13 cellular contexts compared by ENCODE assay signal in the genomic region with DNA sequence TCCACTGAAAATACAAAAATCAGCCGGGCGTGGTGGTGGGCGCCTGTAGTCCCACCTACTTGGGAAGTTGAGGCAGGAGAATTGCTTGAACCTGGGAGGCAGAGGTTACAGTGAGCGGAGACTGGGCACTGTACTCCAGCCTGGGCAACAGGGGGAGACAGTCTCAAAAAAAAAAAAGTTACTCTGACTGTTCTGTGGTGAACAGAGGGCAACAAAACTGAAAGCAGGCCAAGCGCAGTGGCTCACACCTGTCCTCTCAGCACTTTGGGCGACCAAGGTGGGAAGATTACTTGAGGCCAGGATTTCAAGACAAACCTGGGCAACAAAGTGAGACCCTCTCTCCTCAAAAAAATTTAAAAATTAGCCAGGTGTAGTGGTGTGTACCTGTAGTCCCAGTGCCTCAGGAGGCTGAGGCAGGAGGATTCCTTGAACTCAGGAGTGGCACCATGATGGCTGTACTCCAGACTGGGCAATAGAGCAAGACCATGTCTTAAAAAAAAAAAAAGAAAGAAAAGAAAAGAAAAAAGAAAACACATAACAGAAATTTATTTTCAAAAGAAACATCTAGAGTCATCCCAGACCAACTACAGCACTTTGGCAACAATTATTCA. TPM values are rescaled to one million over a fixed set of nuclear protein-coding genes. Genes with fewer than 3 reads are reported as not detected.
A peak's percentile ranks its signal among the peaks of the same experiment; 100 is the strongest.
DNase-seq lines count a peak whose midpoint lies in the region; ATAC-seq and TF ChIP-seq lines count a peak whose summit lies in the region.
"Had no signal": no experiment of that assay in that cellular context is flagged by ENCODE, and none has a peak within 500 bp of the region (broad histone marks: within the 10 kb centered on the region; RNA-seq: fewer than 3 reads in every experiment).

No MANE protein-coding gene starts in this region.

- H3K9me3 Mint-ChIP-seq in activated CD4-positive, alpha-beta T cell treated with anti-CD3 and anti-CD28 coated beads for 36 hours (ENCODE audit: low read depth): no peaks in the 10 kb centered on the region
- no peaks in the 10 kb centered on the region for H3K9me3 Mint-ChIP-seq in activated CD4-positive, alpha-beta T cell treated with anti-CD3 and anti-CD28 coated beads, Interleukin-2, amount 10 ng/mL, durations not matched to agents 7 days and 5 days
- H3K9me3 Mint-ChIP-seq in nephron: no peaks in the 10 kb centered on the region
- H3K9me3 Mint-ChIP-seq: stimulated activated memory B cell treated with anti-CD40 and anti-IgM and Interleukin-4, amounts not matched to agents 10 μg/mL and 1 μg/mL and 100 μg/mL, for 72 hours had no signal

- TF ChIP-seq CTCF in astrocyte of the spinal cord (IDR thresholded peaks at IDR 0.05; ENCODE audit: low read depth, low read length): peak; percentile 15
- TF ChIP-seq CTCF in nephron (IDR thresholded peaks at IDR 0.05; ENCODE audit: unreplicated experiment in 3 of 3): no peak

- intact Hi-C loops in activated CD4-positive, alpha-beta T cell treated with anti-CD3 and anti-CD28 coated beads for 36 hours (cut with DNase I, micrococcal nuclease): no loop called here

- no peak overlapping the region for H3K4me3 Mint-ChIP-seq in activated CD4-positive, alpha-beta T cell treated with anti-CD3 and anti-CD28 coated beads for 36 hours
- H3K4me3 Mint-ChIP-seq in activated CD4-positive, alpha-beta T cell treated with anti-CD3 and anti-CD28 coated beads, Interleukin-2, amount 10 ng/mL, durations not matched to agents 7 days and 5 days: no peak overlapping the region
- H3K4me3 Mint-ChIP-seq in nephron: no peak overlapping the region
- H3K4me3 Mint-ChIP-seq: stimulated activated memory B cell treated with anti-CD40 and anti-IgM and Interleukin-4, amounts not matched to agents 10 μg/mL and 1 μg/mL and 100 μg/mL, for 72 hours had no signal

- in situ Hi-C loops in astrocyte of the spinal cord (cut with HindIII; ENCODE audit: low sequenced_read_pairs): no loop called here

- DNase-seq in activated CD4-positive, alpha-beta T cell treated with anti-CD3 and anti-CD28 coated beads for 36 hours: peak; percentile 8
- DNase-seq in activated CD4-positive, alpha-beta T cell treated with anti-CD3 and anti-CD28 coated beads, Interleukin-2, amount 10 ng/mL, durations not matched to agents 7 days and 5 days: no peak
- no peak for DNase-seq in astrocyte of the spinal cord (ENCODE audit: low read depth, low spot score)
- DNase-seq in NCI-H1930 (lab: John Stamatoyannopoulos, UW): no peak
- DNase-seq in NCI-H748 treated with DMSO at 0.1 percent for 48 hours (lab: John Stamatoyannopoulos, UW): no peak
- DNase-seq: GM23248, kidney, NCI-H1048, NCI-H774 had no signal

- no peak for TF ChIP-seq EP300 in Ishikawa (IDR thresholded peaks at IDR 0.05; ENCODE audit: borderline replicate concordance)

- peak; percentile 3; the same call in 1 of the 2 replicates for TF ChIP-seq RAD21 in Ishikawa (IDR thresholded peaks at IDR 0.05; ENCODE audit: low read depth)

- no peak overlapping the region for H3K27ac Mint-ChIP-seq in activated CD4-positive, alpha-beta T cell treated with anti-CD3 and anti-CD28 coated beads for 36 hours
- H3K27ac Mint-ChIP-seq in activated CD4-positive, alpha-beta T cell treated with anti-CD3 and anti-CD28 coated beads, Interleukin-2, amount 10 ng/mL, durations not matched to agents 7 days and 5 days: no peak overlapping the region
- H3K27ac Mint-ChIP-seq in nephron: peak overlapping the region in 2 of 3 experiments; percentile 75 to 91
- H3K27ac Mint-ChIP-seq: stimulated activated memory B cell treated with anti-CD40 and anti-IgM and Interleukin-4, amounts not matched to agents 10 μg/mL and 1 μg/mL and 100 μg/mL, for 72 hours had no signal

- H3K36me3 Mint-ChIP-seq in activated CD4-positive, alpha-beta T cell treated with anti-CD3 and anti-CD28 coated beads for 36 hours (ENCODE audit: low read depth): no peaks in the 10 kb centered on the region
- peaks cover 2% of the 10 kb centered on the region for H3K36me3 Mint-ChIP-seq in activated CD4-positive, alpha-beta T cell treated with anti-CD3 and anti-CD28 coated beads, Interleukin-2, amount 10 ng/mL, durations not matched to agents 7 days and 5 days (ENCODE audit: low read depth)
- H3K36me3 Mint-ChIP-seq in nephron (ENCODE audit: low read depth): no peaks in the 10 kb centered on the region
- H3K36me3 Mint-ChIP-seq: stimulated activated memory B cell treated with anti-CD40 and anti-IgM and Interleukin-4, amounts not matched to agents 10 μg/mL and 1 μg/mL and 100 μg/mL, for 72 hours had no signal

- no peak overlapping the region for H3K4me3 ChIP-seq in astrocyte of the spinal cord (ENCODE audit: low read depth, low read length)
- H3K4me3 ChIP-seq: GM23248 had no signal

- CTCF ChIA-PET in activated CD4-positive, alpha-beta T cell treated with anti-CD3 and anti-CD28 coated beads for 36 hours (lab: Charles Lee): interaction anchor here (0.7 kb wide), 1 partner anchor 16 kb away, joined by 3 read pairs; no protein-coding TSS in a partner anchor
- CTCF ChIA-PET in activated CD4-positive, alpha-beta T cell treated with anti-CD3 and anti-CD28 coated beads, Interleukin-2, amount 10 ng/mL, durations not matched to agents 7 days and 5 days (lab: Charles Lee): no interaction called here

- peaks cover 3% of the 10 kb centered on the region for H3K4me1 Mint-ChIP-seq in activated CD4-positive, alpha-beta T cell treated with anti-CD3 and anti-CD28 coated beads for 36 hours
- peaks cover 5% of the 10 kb centered on the region for H3K4me1 Mint-ChIP-seq in activated CD4-positive, alpha-beta T cell treated with anti-CD3 and anti-CD28 coated beads, Interleukin-2, amount 10 ng/mL, durations not matched to agents 7 days and 5 days
- no peaks in the 10 kb centered on the region for H3K4me1 Mint-ChIP-seq in nephron
- H3K4me1 Mint-ChIP-seq: stimulated activated memory B cell treated with anti-CD40 and anti-IgM and Interleukin-4, amounts not matched to agents 10 μg/mL and 1 μg/mL and 100 μg/mL, for 72 hours had no signal

- peak; percentile 57 for ATAC-seq in activated CD4-positive, alpha-beta T cell treated with anti-CD3 and anti-CD28 coated beads for 36 hours
- ATAC-seq in GM18861 (IDR thresholded peaks at IDR 0.05; ENCODE audit: unreplicated experiment): no peak
- ATAC-seq: stimulated activated memory B cell treated with anti-CD40 and anti-IgM and Interleukin-4, amounts not matched to agents 10 μg/mL and 1 μg/mL and 100 μg/mL, for 72 hours had no signal

- H3K27me3 Mint-ChIP-seq in activated CD4-positive, alpha-beta T cell treated with anti-CD3 and anti-CD28 coated beads for 36 hours: no peaks in the 10 kb centered on the region
- no peaks in the 10 kb centered on the region for H3K27me3 Mint-ChIP-seq in activated CD4-positive, alpha-beta T cell treated with anti-CD3 and anti-CD28 coated beads, Interleukin-2, amount 10 ng/mL, durations not matched to agents 7 days and 5 days
- H3K27me3 Mint-ChIP-seq in nephron (ENCODE audit: low read depth): no peaks in the 10 kb centered on the region
- H3K27me3 Mint-ChIP-seq: stimulated activated memory B cell treated with anti-CD40 and anti-IgM and Interleukin-4, amounts not matched to agents 10 μg/mL and 1 μg/mL and 100 μg/mL, for 72 hours had no signal

- POLR2A ChIA-PET in activated CD4-positive, alpha-beta T cell treated with anti-CD3 and anti-CD28 coated beads for 36 hours (lab: Charles Lee): no interaction called here
- POLR2A ChIA-PET in activated CD4-positive, alpha-beta T cell treated with anti-CD3 and anti-CD28 coated beads, Interleukin-2, amount 10 ng/mL, durations not matched to agents 7 days and 5 days (lab: Charles Lee): interaction anchor here (0.7 kb wide), 1 partner anchor 46 kb away, joined by 5 read pairs; no protein-coding TSS in a partner anchor

TF ChIP-seq in Ishikawa, 13 proteins besides CTCF, POLR2A, EP300 and RAD21:
- TF ChIP-seq, protein P1, sequence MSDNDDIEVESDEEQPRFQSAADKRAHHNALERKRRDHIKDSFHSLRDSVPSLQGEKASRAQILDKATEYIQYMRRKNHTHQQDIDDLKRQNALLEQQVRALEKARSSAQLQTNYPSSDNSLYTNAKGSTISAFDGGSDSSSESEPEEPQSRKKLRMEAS (IDR thresholded peaks at IDR 0.05): no peak
- no peak for TF ChIP-seq CEBPB (IDR thresholded peaks at IDR 0.05)
- TF ChIP-seq NFIC (IDR thresholded peaks at IDR 0.05): no peak
- TF ChIP-seq TCF12 (IDR thresholded peaks at IDR 0.05; ENCODE audit: low read depth): no peak
- no peak for TF ChIP-seq TEAD4 (IDR thresholded peaks at IDR 0.05)
- TF ChIP-seq ZBTB7A (IDR thresholded peaks at IDR 0.05; ENCODE audit: low read depth): no peak

RNA-seq across cellular contexts. Expression of gene RTN4, which starts 13.6 kb away (rescaled TPM):
- total RNA-seq in activated CD4-positive, alpha-beta T cell treated with anti-CD3 and anti-CD28 coated beads for 36 hours: 10 to 100 TPM; 70.3 to 84.8 TPM
- 10 to 100 TPM; 77.1 to 79.9 TPM for total RNA-seq in activated CD4-positive, alpha-beta T cell treated with anti-CD3 and anti-CD28 coated beads, Interleukin-2, amount 10 ng/mL, durations not matched to agents 7 days and 5 days

Comparison
In these comparisons a context has a peak if more than half of its experiments do, and no peak if none do; other contexts are left out.
1. H3K27ac Mint-ChIP-seq: peak in nephron (2 of 3); none in activated CD4-positive, alpha-beta T cell treated with anti-CD3 and anti-CD28 coated beads for 36 hours (single experiment) and activated CD4-positive, alpha-beta T cell treated with anti-CD3 and anti-CD28 coated beads, Interleukin-2, amount 10 ng/mL, durations not matched to agents 7 days and 5 days (single experiment).